19 cellular contexts compared by ENCODE assay signal in genomic region chr4:1600211-1600780, GRCh38.
DNase-seq lines count a peak whose midpoint lies in the region; ATAC-seq, FAIRE-seq and TF ChIP-seq lines count a peak whose summit lies in the region.
"Had no signal": no experiment of that assay in that cellular context is flagged by ENCODE, and none has a peak within 500 bp of the region (broad histone marks: within the 10 kb centered on the region; RNA-seq: fewer than 3 reads in every experiment).

No MANE protein-coding gene starts in this region.

- no peaks in the 10 kb centered on the region for H3K9me3 ChIP-seq in right atrium auricular region
- no peaks in the 10 kb centered on the region for H3K9me3 ChIP-seq in WERI-Rb-1 (ENCODE audit: severe bottlenecking)
- H3K9me3 ChIP-seq in kidney (ENCODE audit: control insufficient read depth in 1 of 2, low read length in 2 of 2), result no peaks in the 10 kb centered on the region
- H3K9me3 ChIP-seq: Caco-2 had no signal

- no peaks in the 10 kb centered on the region for H3K79me2 ChIP-seq in mesendoderm (ENCODE audit: control insufficient read depth, insufficient read depth, low read length)

- no peak overlapping the region for H3K18ac ChIP-seq in mesendoderm (ENCODE audit: low read length)

- H3K27me3 ChIP-seq in right atrium auricular region, result no peaks in the 10 kb centered on the region
- no peaks in the 10 kb centered on the region for H3K27me3 ChIP-seq in WERI-Rb-1 (ENCODE audit: insufficient read depth, low read depth, severe bottlenecking)
- H3K27me3 ChIP-seq in mesendoderm (ENCODE audit: insufficient read depth, low read length, poor library complexity), result no peaks in the 10 kb centered on the region

- WGBS in mesendoderm (ENCODE audit: extremely low coverage, insufficient coverage, low lambda C conversion rate), result no CpG with 5 or more reads among the region's 15 CpGs

- TF ChIP-seq CTCF in right atrium auricular region (IDR thresholded peaks at IDR 0.05), result no peak
- TF ChIP-seq CTCF in WERI-Rb-1 (IDR thresholded peaks at IDR 0.05; ENCODE audit: low read depth, low read length), result no peak
- TF ChIP-seq CTCF in kidney (IDR thresholded peaks at IDR 0.05; ENCODE audit: borderline replicate concordance, extremely low read depth, insufficient read depth), result no peak

- H3K27ac ChIP-seq in right atrium auricular region (no peak overlapping the region), WERI-Rb-1 (peak overlapping the region; percentile 81), kidney (ENCODE audit: low read depth in 2 of 2, low read length in 2 of 2) (no peak overlapping the region), mesendoderm (ENCODE audit: low read depth, low read length) (no peak overlapping the region)

- H2AK5ac ChIP-seq in mesendoderm (ENCODE audit: low read length), result no peak overlapping the region

- no peak overlapping the region for H4K8ac ChIP-seq in mesendoderm (ENCODE audit: low read depth, low read length)

- H3K36me3 ChIP-seq in right atrium auricular region, result no peaks in the 10 kb centered on the region
- no peaks in the 10 kb centered on the region for H3K36me3 ChIP-seq in WERI-Rb-1
- H3K36me3 ChIP-seq in kidney (ENCODE audit: control insufficient read depth in 1 of 2, insufficient read depth in 2 of 2, low read length in 2 of 2), result no peaks in the 10 kb centered on the region
- no peaks in the 10 kb centered on the region for H3K36me3 ChIP-seq in mesendoderm (ENCODE audit: control insufficient read depth, insufficient read depth, low read length)

- no peak overlapping the region for H3K4me3 ChIP-seq in right atrium auricular region
- peak overlapping the region; percentile 4; the same call in 1 of the 2 replicates for H3K4me3 ChIP-seq in WERI-Rb-1 (ENCODE audit: low read depth, low read length)
- no peak overlapping the region for H3K4me3 ChIP-seq in kidney (ENCODE audit: low read length in 2 of 2)
- no peak overlapping the region for H3K4me3 ChIP-seq in mesendoderm (ENCODE audit: low read length)
- H3K4me3 ChIP-seq: K562 had no signal

- DNase-seq in Right ventricle myocardium superior, result peak; percentile 24
- no peak for DNase-seq in right atrium auricular region (ENCODE audit: low spot score)
- DNase-seq in WERI-Rb-1, result no peak
- DNase-seq in kidney, result peak; percentile 47
- peak; percentile 41 for DNase-seq in posterior vena cava (ENCODE audit: low spot score)
- DNase-seq in NK-92 (lab: John Stamatoyannopoulos, UW; ENCODE audit: unreplicated experiment), result no peak
- DNase-seq in HTR-8/SVneo (ENCODE audit: insufficient read length, low spot score), result no peak
- DNase-seq in mesendoderm, result no peak
- DNase-seq: Caco-2; CD4-positive, alpha-beta T cell; GDM1; NCI-H1105 treated with DMSO at 0.1 percent for 48 hours; NCI-H1694; NCI-H510A; NCI-H748 treated with DMSO at 0.1 percent for 48 hours; PC-3; RPMI8226 had no signal

- intact Hi-C loops in Right ventricle myocardium superior (cut with DNase I) (no loop called here), kidney (cut with DNase I) (no loop called here), posterior vena cava (cut with DNase I) (no loop called here)

- H3K9ac ChIP-seq in kidney (ENCODE audit: low read length in 2 of 2) (no peak overlapping the region), mesendoderm (ENCODE audit: low read length) (no peak overlapping the region)

- no peak overlapping the region for H2BK5ac ChIP-seq in mesendoderm (ENCODE audit: low read length)

- ATAC-seq in Right ventricle myocardium superior (ENCODE audit: poor library complexity), result no peak
- ATAC-seq: HCT116, K562, PC-3 had no signal

- no peaks in the 10 kb centered on the region for H3K4me1 ChIP-seq in right atrium auricular region
- H3K4me1 ChIP-seq in kidney (ENCODE audit: control insufficient read depth in 1 of 2, insufficient read depth in 1 of 2, low read depth in 1 of 2, low read length in 2 of 2), result no peaks in the 10 kb centered on the region
- no peaks in the 10 kb centered on the region for H3K4me1 ChIP-seq in mesendoderm (ENCODE audit: control insufficient read depth, low read depth, low read length)

- H3K79me1 ChIP-seq in mesendoderm (ENCODE audit: low read length), result no peaks in the 10 kb centered on the region

- H3K4ac ChIP-seq in mesendoderm (ENCODE audit: low read depth, low read length), result no peak overlapping the region

- FAIRE-seq in kidney (lab: Jason Lieb, UNC), result no peak
- no peak for FAIRE-seq in HTR-8/SVneo (lab: Jason Lieb, UNC)
- FAIRE-seq: K562 had no signal

- H2BK15ac ChIP-seq in mesendoderm (replicated peaks; ENCODE audit: low read depth), result no peak overlapping the region

- no peak overlapping the region for H2BK120ac ChIP-seq in mesendoderm (ENCODE audit: low read depth, low read length)

- H3K56ac ChIP-seq in mesendoderm (ENCODE audit: low read length), result no peak overlapping the region

- H4K5ac ChIP-seq in mesendoderm (ENCODE audit: low read length), result no peak overlapping the region

- H3K4me2 ChIP-seq in mesendoderm (ENCODE audit: low read length), result no peak overlapping the region

- no peak overlapping the region for H3K23ac ChIP-seq in mesendoderm (ENCODE audit: low read length)

Comparison
In these comparisons a context has a peak if more than half of its experiments do, and no peak if none do; other contexts are left out.
1. DNase-seq: peak in Right ventricle myocardium superior (single experiment), kidney (single experiment) and posterior vena cava (single experiment); none in right atrium auricular region (single experiment), WERI-Rb-1 (single experiment), NK-92 (single experiment), HTR-8/SVneo (single experiment) and mesendoderm (single experiment).